In genomic region chr4:176752191-176752749, GRCh38 we compare ENCODE assay signal across 14 cellular contexts. TPM values are rescaled to one million over a fixed set of nuclear protein-coding genes. Genes with fewer than 3 reads are reported as not detected.
"Had no signal": no experiment of that assay in that cellular context is flagged by ENCODE, and none has a peak within 500 bp of the region (broad histone marks: within the 10 kb centered on the region; RNA-seq: fewer than 3 reads in every experiment).

No MANE protein-coding gene starts in this region.

- DNase-seq: activated CD4-positive, alpha-beta T cell treated with anti-CD3 and anti-CD28 coated beads for 48 hours; activated naive CD4-positive, alpha-beta T cell treated with anti-CD3 and anti-CD28 coated beads, Interleukin-2, amount 10 ng/mL, durations not matched to agents 7 days and 5 days; activated T-cell treated with anti-CD3 and anti-CD28 coated beads for 4 hours; erythroblast; left cardiac atrium; mucosa of descending colon; stimulated activated CD4-positive, alpha-beta T cell treated with anti-CD3 and anti-CD28 coated beads, Interleukin-4, amount 100 ng/mL, for 4 hours; stimulated activated naive CD8-positive, alpha-beta T cell treated with anti-CD3 and anti-CD28 coated beads, Interleukin-15, amount 100 ng/mL, for 72 hours; T-cell; testis; upper lobe of right lung had no signal

- H3K36me3 ChIP-seq: upper lobe of right lung had no signal

- H3K27ac ChIP-seq: testis, upper lobe of right lung had no signal

- ATAC-seq: activated T-helper 17 cell treated with anti-CD3 and anti-CD28 coated beads, Interleukin-2, amount 50 U/mL, for 72 hours; left cardiac atrium; mucosa of descending colon; natural killer cell treated with Interleukin-12 subunit alpha and Interleukin-12 subunit beta and Interleukin-15 and Interleukin-18, amount 100 ng/mL, for 72 hours; stimulated activated naive CD8-positive, alpha-beta T cell treated with anti-CD3 and anti-CD28 coated beads, Interleukin-15, amount 100 ng/mL, for 72 hours; T-cell; upper lobe of right lung had no signal

- H3K4me1 ChIP-seq: testis, upper lobe of right lung had no signal

- H3K4me3 ChIP-seq: mucosa of descending colon, testis, upper lobe of right lung had no signal

- H3K27me3 ChIP-seq: testis, upper lobe of right lung had no signal

- H3K9me3 ChIP-seq: mucosa of descending colon, testis, upper lobe of right lung had no signal

RNA-seq across cellular contexts. Expression of gene VEGFC, which starts 40.5 kb away (rescaled TPM):
- total RNA-seq: activated CD8-positive, alpha-beta memory T cell treated with anti-CD3 and anti-CD28 coated beads for 36 hours; activated T-helper 17 cell treated with anti-CD3 and anti-CD28 coated beads, Interleukin-2, amount 50 U/mL, for 72 hours; natural killer cell treated with Interleukin-12 subunit alpha and Interleukin-12 subunit beta and Interleukin-15 and Interleukin-18, amount 100 ng/mL, for 72 hours had no signal
